27 cellular contexts compared by ENCODE assay signal in the genomic region with DNA sequence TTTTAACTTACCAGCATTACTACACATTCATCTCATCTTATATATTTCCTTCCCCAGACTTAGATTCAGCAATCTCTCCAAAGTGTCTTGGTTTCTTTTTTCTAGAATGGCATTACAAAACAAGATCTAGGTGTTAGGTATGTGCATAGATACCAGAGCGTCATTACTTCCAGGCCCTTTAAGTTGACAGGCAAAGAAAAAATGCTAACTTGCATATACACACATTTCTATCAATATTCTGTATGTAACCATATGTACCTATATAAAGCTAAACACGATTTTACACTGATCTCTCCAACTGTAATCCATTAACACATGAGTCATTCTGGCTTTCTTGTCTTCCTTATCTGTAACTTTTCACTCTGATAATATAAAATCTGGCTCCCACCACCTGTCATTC.
"Had no signal": no experiment of that assay in that cellular context is flagged by ENCODE, and none has a peak within 500 bp of the region (broad histone marks: within the 10 kb centered on the region; RNA-seq: fewer than 3 reads in every experiment).

No MANE protein-coding gene starts in this region.

- H3K4me3 ChIP-seq: left ventricle myocardium inferior, lung, ovary, right atrium auricular region, skin epidermis, stomach, testis, thyroid gland, transverse colon, upper lobe of left lung, vagina had no signal

- H3K4me3 Mint-ChIP-seq: immature natural killer cell; mesothelial cell of epicardium; naive thymus-derived CD4-positive, alpha-beta T cell; natural killer cell treated with Interleukin-12 subunit alpha and Interleukin-12 subunit beta and Interleukin-15 and Interleukin-18, amount 100 ng/mL, for 72 hours; stimulated activated naive B cell treated with anti-CD40 and anti-IgM and Interleukin-4, amounts not matched to agents 10 μg/mL and 1 μg/mL and 100 μg/mL, for 72 hours had no signal

- H3K4me1 Mint-ChIP-seq: immature natural killer cell; mesothelial cell of epicardium; naive thymus-derived CD4-positive, alpha-beta T cell; stimulated activated naive B cell treated with anti-CD40 and anti-IgM and Interleukin-4, amounts not matched to agents 10 μg/mL and 1 μg/mL and 100 μg/mL, for 72 hours had no signal

- FAIRE-seq: islet of Langerhans, kidney had no signal

- H3K9me3 ChIP-seq: ovary, testis, thyroid gland, upper lobe of left lung, vagina had no signal

- H3K27ac ChIP-seq: left ventricle myocardium inferior, ovary, right atrium auricular region, skin epidermis, stomach, testis, thyroid gland, transverse colon, upper lobe of left lung, vagina had no signal

- H3K27ac Mint-ChIP-seq: immature natural killer cell; mesothelial cell of epicardium; naive thymus-derived CD4-positive, alpha-beta T cell; natural killer cell treated with Interleukin-12 subunit alpha and Interleukin-12 subunit beta and Interleukin-15 and Interleukin-18, amount 100 ng/mL, for 72 hours; progenitor cell of endocrine pancreas; stimulated activated naive B cell treated with anti-CD40 and anti-IgM and Interleukin-4, amounts not matched to agents 10 μg/mL and 1 μg/mL and 100 μg/mL, for 72 hours had no signal

- DNase-seq: hypothalamus; immature natural killer cell; kidney; left ventricle myocardium inferior; mesendoderm; naive thymus-derived CD4-positive, alpha-beta T cell; ovary; stimulated activated CD4-positive, alpha-beta T cell treated with anti-CD3 and anti-CD28 coated beads, Interleukin-12 subunit alpha, Interleukin-12 subunit beta, amount 100 ng/mL, for 4 hours; stimulated activated CD4-positive, alpha-beta T cell treated with anti-CD3 and anti-CD28 coated beads, Interleukin-15, amount 100 ng/mL, for 24 hours; stimulated activated CD4-positive, alpha-beta T cell treated with anti-CD3 and anti-CD28 coated beads, Interleukin-2, amount 100 ng/mL, for 24 hours; stimulated activated CD4-positive, alpha-beta T cell treated with anti-CD3 and anti-CD28 coated beads, Interleukin-4, amount 100 ng/mL, for 1 hour; stimulated activated naive B cell treated with anti-CD40 and anti-IgM and Interleukin-4, amounts not matched to agents 10 μg/mL and 1 μg/mL and 100 μg/mL, for 72 hours; stimulated activated naive CD8-positive, alpha-beta T cell treated with anti-CD3 and anti-CD28 coated beads, Interleukin-15, Interleukin-2, amounts not matched to agents 100 U/mL and 50 U/mL, for 24 hours; stomach; testis; thyroid gland; transverse colon; upper lobe of left lung had no signal

- H3K36me3 ChIP-seq: left ventricle myocardium inferior, ovary, right atrium auricular region, stomach, thyroid gland, transverse colon, upper lobe of left lung, vagina had no signal

- H3K4me1 ChIP-seq: left ventricle myocardium inferior, right atrium auricular region, stomach, testis, thyroid gland, transverse colon, upper lobe of left lung, vagina had no signal

- ATAC-seq: naive thymus-derived CD4-positive, alpha-beta T cell; natural killer cell treated with Interleukin-12 subunit alpha and Interleukin-12 subunit beta and Interleukin-15 and Interleukin-18, amount 100 ng/mL, for 72 hours; sciatic nerve; stimulated activated naive B cell treated with anti-CD40 and anti-IgM and Interleukin-4, amounts not matched to agents 10 μg/mL and 1 μg/mL and 100 μg/mL, for 72 hours; stimulated activated naive CD8-positive, alpha-beta T cell treated with anti-CD3 and anti-CD28 coated beads, Interleukin-15, Interleukin-2, amounts not matched to agents 100 U/mL and 50 U/mL, for 24 hours had no signal

- H3K27me3 Mint-ChIP-seq: naive thymus-derived CD4-positive, alpha-beta T cell; natural killer cell treated with Interleukin-12 subunit alpha and Interleukin-12 subunit beta and Interleukin-15 and Interleukin-18, amount 100 ng/mL, for 72 hours; progenitor cell of endocrine pancreas; stimulated activated naive B cell treated with anti-CD40 and anti-IgM and Interleukin-4, amounts not matched to agents 10 μg/mL and 1 μg/mL and 100 μg/mL, for 72 hours had no signal

- H3K27me3 ChIP-seq: ovary, right atrium auricular region, stomach, testis, thyroid gland, transverse colon, upper lobe of left lung, vagina had no signal

- H3K36me3 Mint-ChIP-seq: immature natural killer cell; mesothelial cell of epicardium; naive thymus-derived CD4-positive, alpha-beta T cell; stimulated activated naive B cell treated with anti-CD40 and anti-IgM and Interleukin-4, amounts not matched to agents 10 μg/mL and 1 μg/mL and 100 μg/mL, for 72 hours had no signal
